ENCODE assay signal across 1 cellular context in the genomic region with DNA sequence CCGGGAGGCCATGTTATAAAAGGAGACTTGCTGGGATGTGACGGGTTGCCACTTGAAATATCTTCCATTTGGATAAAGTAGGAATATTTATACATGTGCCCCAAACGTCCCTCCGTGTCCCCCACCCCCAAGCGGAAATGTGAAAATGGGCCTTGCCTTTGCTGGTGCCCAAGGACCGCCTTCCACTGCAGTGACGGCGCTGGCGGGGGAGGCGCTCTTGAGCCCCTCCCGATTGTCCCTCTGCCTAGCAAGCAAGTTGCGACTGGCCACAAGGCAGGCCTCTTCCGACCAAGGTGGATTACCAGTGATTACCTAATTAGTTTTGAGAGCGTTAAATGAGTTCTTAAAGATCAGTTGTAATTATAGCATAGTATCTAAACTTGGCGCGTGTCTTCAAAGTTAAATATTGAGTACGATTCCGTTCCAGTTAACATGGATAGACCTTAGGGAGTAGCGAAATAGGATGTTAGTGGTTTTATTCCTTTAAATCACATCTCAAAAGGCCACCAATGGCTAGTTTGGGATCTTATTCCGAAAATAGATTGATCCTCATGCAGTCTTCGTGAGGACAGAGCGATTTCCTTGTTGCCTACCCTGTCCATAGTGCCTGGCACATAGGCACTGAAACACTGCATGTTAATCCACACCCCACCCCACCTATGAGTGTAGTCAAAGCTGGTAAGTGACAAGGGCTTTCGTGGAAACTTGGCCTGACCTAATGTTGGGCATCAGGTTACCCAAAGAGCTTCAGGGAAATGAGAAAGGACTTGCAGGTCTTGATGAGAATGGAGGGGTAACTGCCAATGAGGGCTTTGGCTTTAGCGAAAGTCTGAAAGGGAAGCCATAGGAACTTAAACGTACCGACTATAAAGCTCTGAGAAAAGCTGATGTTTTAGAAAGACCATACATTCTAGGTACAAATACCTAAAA.
TF ChIP-seq lines count a peak whose summit lies in the region.

No MANE protein-coding gene starts in this region.

TF ChIP-seq in K562, 482 proteins besides CTCF, POLR2A, EP300 and RAD21 (continued from another document and continues in another):
- TF ChIP-seq AFF4 (CRISPR knock-in tag; IDR thresholded peaks at IDR 0.05) (no peak; the same call in 1 of the 2 replicates), GTF2F1 (IDR thresholded peaks at IDR 0.05; ENCODE audit: low read depth, low read length) (no peak), MCM3 (IDR thresholded peaks at IDR 0.05) (no peak), HOXB6 (CRISPR knock-in tag; IDR thresholded peaks at IDR 0.05; ENCODE audit: borderline replicate concordance) (no peak), ETV1 (tag; conservative IDR thresholded peaks at IDR 0.05; ENCODE audit: low read depth) (peak; percentile 84), ZFX (CRISPR knock-in tag; IDR thresholded peaks at IDR 0.05) (peak; percentile 86), NKRF (IDR thresholded peaks at IDR 0.05; ENCODE audit: borderline replicate concordance) (no peak), CCAR2 (IDR thresholded peaks at IDR 0.05; ENCODE audit: low read depth, low read length) (no peak), SNRNP70 (optimal IDR thresholded peaks at IDR 0.05; ENCODE audit: low read depth, low read length) (peak; percentile 41), FOXM1 (IDR thresholded peaks at IDR 0.05; ENCODE audit: low read depth) (no peak), FOXM1 (CRISPR knock-in tag; IDR thresholded peaks at IDR 0.05; ENCODE audit: low read depth) (no peak), TAF15 (IDR thresholded peaks at IDR 0.05; ENCODE audit: low read depth, low read length) (no peak; the same call in 1 of the 2 replicates), ZNF41 (CRISPR knock-in tag; conservative IDR thresholded peaks at IDR 0.05) (0 out of 2 replicates have a peak, but pooled peaks have one; percentile 17), HDAC1 (IDR thresholded peaks at IDR 0.05) (0 out of 4 replicates have a peak, but pooled peaks of 1 of the 2 experiments have one; percentile 12), BHLHE40 (IDR thresholded peaks at IDR 0.05; ENCODE audit: low read length) (no peak; the same call in 1 of the 2 replicates), THRB (CRISPR knock-in tag; conservative IDR thresholded peaks at IDR 0.05) (peak; percentile 2; the same call in 1 of the 2 replicates), TAF1 (IDR thresholded peaks at IDR 0.05; ENCODE audit: control insufficient read depth, extremely low read depth, insufficient read depth, low read length, severe bottlenecking) (peak; percentile 77), ZNF197 (CRISPR knock-in tag; IDR thresholded peaks at IDR 0.05; ENCODE audit: low read depth) (no peak), POLR2AphosphoS2 (IDR thresholded peaks at IDR 0.05; ENCODE audit: low read length) (no peak; the same call in 1 of the 2 replicates), MAFG (tag; conservative IDR thresholded peaks at IDR 0.05) (no peak), SMAD2 (IDR thresholded peaks at IDR 0.05; ENCODE audit: low read depth, low read length) (no peak), SMAD3 (CRISPR knock-in tag; conservative IDR thresholded peaks at IDR 0.05) (no peak), SPI1 (IDR thresholded peaks at IDR 0.05; ENCODE audit: borderline replicate concordance, low read depth, low read length) (0 out of 2 replicates have a peak, but pooled peaks have one; percentile 23), RBM14 (IDR thresholded peaks at IDR 0.05; ENCODE audit: borderline replicate concordance, insufficient read depth, low read depth, low read length) (no peak), JUND (IDR thresholded peaks at IDR 0.05; ENCODE audit: borderline replicate concordance, low read depth, low read length) (peak; percentile 58), JUND (tag; IDR thresholded peaks at IDR 0.05; ENCODE audit: borderline replicate concordance, low read depth, low read length) (no peak), TBL1XR1 (IDR thresholded peaks at IDR 0.05; ENCODE audit: low read length in 2 of 2) (peak in 1 of 2 experiments; percentile 78; a peak in 2 of 4 replicates), EWSR1 (IDR thresholded peaks at IDR 0.05; ENCODE audit: borderline replicate concordance, low read depth, partially characterized antibody) (peak; percentile 82), ZNF174 (CRISPR knock-in tag; IDR thresholded peaks at IDR 0.05) (no peak), YY1 (IDR thresholded peaks at IDR 0.05; ENCODE audit: borderline replicate concordance in 1 of 3, control insufficient read depth in 1 of 3, extremely low read depth in 1 of 3, insufficient read depth in 3 of 3, insufficient read length in 1 of 3, insufficient replicate concordance in 2 of 3, low read depth in 1 of 3, low read length in 2 of 3) (peak in 2 of 3 experiments; percentile 56 to 60)
- TF ChIP-seq, protein P1, sequence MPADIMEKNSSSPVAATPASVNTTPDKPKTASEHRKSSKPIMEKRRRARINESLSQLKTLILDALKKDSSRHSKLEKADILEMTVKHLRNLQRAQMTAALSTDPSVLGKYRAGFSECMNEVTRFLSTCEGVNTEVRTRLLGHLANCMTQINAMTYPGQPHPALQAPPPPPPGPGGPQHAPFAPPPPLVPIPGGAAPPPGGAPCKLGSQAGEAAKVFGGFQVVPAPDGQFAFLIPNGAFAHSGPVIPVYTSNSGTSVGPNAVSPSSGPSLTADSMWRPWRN (IDR thresholded peaks at IDR 0.05; ENCODE audit: low read depth): 0 out of 2 replicates have a peak, but pooled peaks have one; percentile 5
- TF ChIP-seq, protein P2, sequence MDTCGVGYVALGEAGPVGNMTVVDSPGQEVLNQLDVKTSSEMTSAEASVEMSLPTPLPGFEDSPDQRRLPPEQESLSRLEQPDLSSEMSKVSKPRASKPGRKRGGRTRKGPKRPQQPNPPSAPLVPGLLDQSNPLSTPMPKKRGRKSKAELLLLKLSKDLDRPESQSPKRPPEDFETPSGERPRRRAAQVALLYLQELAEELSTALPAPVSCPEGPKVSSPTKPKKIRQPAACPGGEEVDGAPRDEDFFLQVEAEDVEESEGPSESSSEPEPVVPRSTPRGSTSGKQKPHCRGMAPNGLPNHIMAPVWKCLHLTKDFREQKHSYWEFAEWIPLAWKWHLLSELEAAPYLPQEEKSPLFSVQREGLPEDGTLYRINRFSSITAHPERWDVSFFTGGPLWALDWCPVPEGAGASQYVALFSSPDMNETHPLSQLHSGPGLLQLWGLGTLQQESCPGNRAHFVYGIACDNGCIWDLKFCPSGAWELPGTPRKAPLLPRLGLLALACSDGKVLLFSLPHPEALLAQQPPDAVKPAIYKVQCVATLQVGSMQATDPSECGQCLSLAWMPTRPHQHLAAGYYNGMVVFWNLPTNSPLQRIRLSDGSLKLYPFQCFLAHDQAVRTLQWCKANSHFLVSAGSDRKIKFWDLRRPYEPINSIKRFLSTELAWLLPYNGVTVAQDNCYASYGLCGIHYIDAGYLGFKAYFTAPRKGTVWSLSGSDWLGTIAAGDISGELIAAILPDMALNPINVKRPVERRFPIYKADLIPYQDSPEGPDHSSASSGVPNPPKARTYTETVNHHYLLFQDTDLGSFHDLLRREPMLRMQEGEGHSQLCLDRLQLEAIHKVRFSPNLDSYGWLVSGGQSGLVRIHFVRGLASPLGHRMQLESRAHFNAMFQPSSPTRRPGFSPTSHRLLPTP (IDR thresholded peaks at IDR 0.05; ENCODE audit: borderline replicate concordance, extremely low read depth, insufficient read length): no peak
- TF ChIP-seq, protein P3, sequence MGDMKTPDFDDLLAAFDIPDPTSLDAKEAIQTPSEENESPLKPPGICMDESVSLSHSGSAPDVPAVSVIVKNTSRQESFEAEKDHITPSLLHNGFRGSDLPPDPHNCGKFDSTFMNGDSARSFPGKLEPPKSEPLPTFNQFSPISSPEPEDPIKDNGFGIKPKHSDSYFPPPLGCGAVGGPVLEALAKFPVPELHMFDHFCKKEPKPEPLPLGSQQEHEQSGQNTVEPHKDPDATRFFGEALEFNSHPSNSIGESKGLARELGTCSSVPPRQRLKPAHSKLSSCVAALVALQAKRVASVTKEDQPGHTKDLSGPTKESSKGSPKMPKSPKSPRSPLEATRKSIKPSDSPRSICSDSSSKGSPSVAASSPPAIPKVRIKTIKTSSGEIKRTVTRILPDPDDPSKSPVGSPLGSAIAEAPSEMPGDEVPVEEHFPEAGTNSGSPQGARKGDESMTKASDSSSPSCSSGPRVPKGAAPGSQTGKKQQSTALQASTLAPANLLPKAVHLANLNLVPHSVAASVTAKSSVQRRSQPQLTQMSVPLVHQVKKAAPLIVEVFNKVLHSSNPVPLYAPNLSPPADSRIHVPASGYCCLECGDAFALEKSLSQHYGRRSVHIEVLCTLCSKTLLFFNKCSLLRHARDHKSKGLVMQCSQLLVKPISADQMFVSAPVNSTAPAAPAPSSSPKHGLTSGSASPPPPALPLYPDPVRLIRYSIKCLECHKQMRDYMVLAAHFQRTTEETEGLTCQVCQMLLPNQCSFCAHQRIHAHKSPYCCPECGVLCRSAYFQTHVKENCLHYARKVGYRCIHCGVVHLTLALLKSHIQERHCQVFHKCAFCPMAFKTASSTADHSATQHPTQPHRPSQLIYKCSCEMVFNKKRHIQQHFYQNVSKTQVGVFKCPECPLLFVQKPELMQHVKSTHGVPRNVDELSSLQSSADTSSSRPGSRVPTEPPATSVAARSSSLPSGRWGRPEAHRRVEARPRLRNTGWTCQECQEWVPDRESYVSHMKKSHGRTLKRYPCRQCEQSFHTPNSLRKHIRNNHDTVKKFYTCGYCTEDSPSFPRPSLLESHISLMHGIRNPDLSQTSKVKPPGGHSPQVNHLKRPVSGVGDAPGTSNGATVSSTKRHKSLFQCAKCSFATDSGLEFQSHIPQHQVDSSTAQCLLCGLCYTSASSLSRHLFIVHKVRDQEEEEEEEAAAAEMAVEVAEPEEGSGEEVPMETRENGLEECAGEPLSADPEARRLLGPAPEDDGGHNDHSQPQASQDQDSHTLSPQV (IDR thresholded peaks at IDR 0.05): no peak
- TF ChIP-seq, protein P4, sequence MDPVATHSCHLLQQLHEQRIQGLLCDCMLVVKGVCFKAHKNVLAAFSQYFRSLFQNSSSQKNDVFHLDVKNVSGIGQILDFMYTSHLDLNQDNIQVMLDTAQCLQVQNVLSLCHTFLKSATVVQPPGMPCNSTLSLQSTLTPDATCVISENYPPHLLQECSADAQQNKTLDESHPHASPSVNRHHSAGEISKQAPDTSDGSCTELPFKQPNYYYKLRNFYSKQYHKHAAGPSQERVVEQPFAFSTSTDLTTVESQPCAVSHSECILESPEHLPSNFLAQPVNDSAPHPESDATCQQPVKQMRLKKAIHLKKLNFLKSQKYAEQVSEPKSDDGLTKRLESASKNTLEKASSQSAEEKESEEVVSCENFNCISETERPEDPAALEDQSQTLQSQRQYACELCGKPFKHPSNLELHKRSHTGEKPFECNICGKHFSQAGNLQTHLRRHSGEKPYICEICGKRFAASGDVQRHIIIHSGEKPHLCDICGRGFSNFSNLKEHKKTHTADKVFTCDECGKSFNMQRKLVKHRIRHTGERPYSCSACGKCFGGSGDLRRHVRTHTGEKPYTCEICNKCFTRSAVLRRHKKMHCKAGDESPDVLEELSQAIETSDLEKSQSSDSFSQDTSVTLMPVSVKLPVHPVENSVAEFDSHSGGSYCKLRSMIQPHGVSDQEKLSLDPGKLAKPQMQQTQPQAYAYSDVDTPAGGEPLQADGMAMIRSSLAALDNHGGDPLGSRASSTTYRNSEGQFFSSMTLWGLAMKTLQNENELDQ (CRISPR knock-in tag; IDR thresholded peaks at IDR 0.05; ENCODE audit: borderline replicate concordance): no peak
- TF ChIP-seq, protein P5, sequence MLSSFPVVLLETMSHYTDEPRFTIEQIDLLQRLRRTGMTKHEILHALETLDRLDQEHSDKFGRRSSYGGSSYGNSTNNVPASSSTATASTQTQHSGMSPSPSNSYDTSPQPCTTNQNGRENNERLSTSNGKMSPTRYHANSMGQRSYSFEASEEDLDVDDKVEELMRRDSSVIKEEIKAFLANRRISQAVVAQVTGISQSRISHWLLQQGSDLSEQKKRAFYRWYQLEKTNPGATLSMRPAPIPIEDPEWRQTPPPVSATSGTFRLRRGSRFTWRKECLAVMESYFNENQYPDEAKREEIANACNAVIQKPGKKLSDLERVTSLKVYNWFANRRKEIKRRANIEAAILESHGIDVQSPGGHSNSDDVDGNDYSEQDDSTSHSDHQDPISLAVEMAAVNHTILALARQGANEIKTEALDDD (IDR thresholded peaks at IDR 0.05): peak; percentile 81
